25 cellular contexts compared by ENCODE assay signal in the genomic region with DNA sequence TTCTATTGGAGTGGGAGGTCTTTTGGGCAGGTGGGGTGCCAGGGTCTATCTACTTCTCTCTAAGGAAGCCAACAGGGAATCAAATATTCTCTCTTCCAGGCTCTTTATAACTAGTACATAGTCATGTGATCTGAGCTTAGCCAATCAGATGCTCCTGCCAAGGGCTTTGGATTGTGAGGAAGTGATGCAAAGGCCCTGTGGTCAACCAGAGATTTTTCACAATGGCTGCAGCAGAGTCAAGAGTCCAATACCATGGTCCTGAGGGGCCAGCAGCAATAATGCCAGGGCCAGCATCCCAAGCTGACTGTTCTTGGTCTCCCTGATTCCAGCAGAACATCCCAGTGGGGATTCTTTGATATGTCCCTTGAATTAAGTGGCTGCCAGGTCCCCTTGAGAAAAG. TPM values are rescaled to one million over a fixed set of nuclear protein-coding genes. Genes with fewer than 3 reads are reported as not detected.
DNase-seq lines count a peak whose midpoint lies in the region; ATAC-seq, FAIRE-seq and TF ChIP-seq lines count a peak whose summit lies in the region.
"Had no signal": no experiment of that assay in that cellular context is flagged by ENCODE, and none has a peak within 500 bp of the region (broad histone marks: within the 10 kb centered on the region; RNA-seq: fewer than 3 reads in every experiment).

No MANE protein-coding gene starts in this region.

- H3K4me1 ChIP-seq in HepG2 (ENCODE audit: insufficient read depth, low read length), result peaks cover 64% of the 10 kb centered on the region
- peaks cover 0 to 12% (median 6%) of the 10 kb centered on the region in 4 donors for H3K4me1 ChIP-seq in right lobe of liver
- no peaks in the 10 kb centered on the region for H3K4me1 ChIP-seq in K562 (replicated peaks in 1 of 2; ENCODE audit: control insufficient read depth in 2 of 2, insufficient read depth in 2 of 2, low read length in 2 of 2)
- no peaks in the 10 kb centered on the region for H3K4me1 ChIP-seq in psoas muscle
- H3K4me1 ChIP-seq: HAP-1 had no signal

- in situ Hi-C loops in HepG2 (cut with HindIII; ENCODE audit: extremely low pct_ligation_motif_present, low pct_unique_long_range_greater_than_20kb), result no loop called here
- in situ Hi-C loops in K562 (cut with MboI), result no loop called here

- H3K79me2 ChIP-seq in HepG2 (ENCODE audit: insufficient read depth, low read length) (no peaks in the 10 kb centered on the region), K562 (ENCODE audit: control insufficient read depth, insufficient read depth, low read length) (no peaks in the 10 kb centered on the region)

- H3K9me3 ChIP-seq in HepG2 (ENCODE audit: low read length) (no peaks in the 10 kb centered on the region), right lobe of liver (no peaks in the 10 kb centered on the region), K562 (replicated peaks; ENCODE audit: control insufficient read depth, insufficient read depth, low read depth, low read length) (no peaks in the 10 kb centered on the region), psoas muscle (no peaks in the 10 kb centered on the region)
- H3K9me3 ChIP-seq: HAP-1 had no signal

- FAIRE-seq in HepG2 (lab: Jason Lieb, UNC) (no peak), K562 (lab: Jason Lieb, UNC) (no peak)
- FAIRE-seq: A204.1, GM19239, H54 had no signal

- no peaks in the 10 kb centered on the region for H3K27me3 ChIP-seq in HepG2 (ENCODE audit: control insufficient read depth in 1 of 2, insufficient read depth in 2 of 2, low read length in 2 of 2)
- no peaks in the 10 kb centered on the region for H3K27me3 ChIP-seq in right lobe of liver
- H3K27me3 ChIP-seq in K562 (ENCODE audit: control insufficient read depth in 2 of 2, insufficient read depth in 2 of 2, low read length in 2 of 2), result peaks cover 0 to 21% of the 10 kb centered on the region in 2 experiments; a peak in 2 of 5 replicates
- H3K27me3 ChIP-seq in psoas muscle (ENCODE audit: insufficient read depth in 3 of 3, low read length in 2 of 3), result peaks cover 0 to under 1% (median 0%) of the 10 kb centered on the region in 3 donors

- H3K9me1 ChIP-seq in K562 (ENCODE audit: control insufficient read depth, insufficient read depth, low read length), result no peaks in the 10 kb centered on the region

- no peak overlapping the region for H2AFZ ChIP-seq in HepG2 (ENCODE audit: low read length)
- no peak overlapping the region for H2AFZ ChIP-seq in K562 (ENCODE audit: low read depth, low read length)
- H2AFZ ChIP-seq: GM23338 had no signal

- POLR2A ChIA-PET in HepG2 (lab: Yijun Ruan, JAX), result interaction anchor here (3.4 kb wide), 1 partner anchor 21 kb away, joined by 25 read pairs; no protein-coding TSS in a partner anchor
- POLR2A ChIA-PET in K562 (lab: Yijun Ruan, JAX), result no interaction called here

- no peak for TF ChIP-seq CTCF in HepG2 (CRISPR knock-in tag; IDR thresholded peaks at IDR 0.05)
- TF ChIP-seq CTCF in right lobe of liver (IDR thresholded peaks at IDR 0.05), result no peak
- TF ChIP-seq CTCF in K562 (IDR thresholded peaks at IDR 0.05 in 2 of 3, conservative IDR thresholded peaks at IDR 0.05 in 1 of 3; ENCODE audit: insufficient read depth in 2 of 3, low read depth in 1 of 3, low read length in 3 of 3), result no peak
- TF ChIP-seq CTCF in psoas muscle (IDR thresholded peaks at IDR 0.05), result no peak

- TF ChIP-seq POLR2A in HepG2 (IDR thresholded peaks at IDR 0.05; ENCODE audit: insufficient read depth in 1 of 2, low read depth in 2 of 2, low read length in 2 of 2) (no peak), right lobe of liver (IDR thresholded peaks at IDR 0.05) (no peak), K562 (conservative IDR thresholded peaks at IDR 0.05) (no peak)

- H3K4me3 ChIP-seq in HepG2 (replicated peaks in 1 of 3; ENCODE audit: insufficient read depth in 1 of 3, low read depth in 2 of 3, low read length in 3 of 3), result no peak overlapping the region
- H3K4me3 ChIP-seq in right lobe of liver, result no peak overlapping the region
- no peak overlapping the region for H3K4me3 ChIP-seq in K562
- H3K4me3 ChIP-seq in psoas muscle, result no peak overlapping the region
- H3K4me3 ChIP-seq: GM23338, HAP-1 had no signal

- DNase-seq in HepG2 (ENCODE audit: low spot score), result no peak
- no peak for DNase-seq in right lobe of liver
- peak; percentile 7 for DNase-seq in MV-4-11 (lab: John Stamatoyannopoulos, UW)
- DNase-seq in K562 (ENCODE audit: extremely low read depth in 1 of 4, low spot score in 3 of 4), result no peak
- DNase-seq in psoas muscle, result no peak
- no peak for DNase-seq in GM03348 (ENCODE audit: low spot score)
- DNase-seq: ACHN; AML-193; C1 segment of cervical spinal cord; Calu3; CD4-positive, alpha-beta memory T cell; COR-L47; DMS53; DMS79 treated with DMSO at 0.1 percent for 48 hours; GF-D8 had no signal

- intact Hi-C loops in HepG2 (cut with micrococcal nuclease; ENCODE audit: unreplicated experiment) (no loop called here), right lobe of liver (cut with DNase I) (no loop called here), K562 (cut with micrococcal nuclease) (no loop called here), psoas muscle (cut with DNase I) (no loop called here)

- H4K20me1 ChIP-seq in HepG2 (ENCODE audit: insufficient read depth, low read length) (no peaks in the 10 kb centered on the region), K562 (replicated peaks; ENCODE audit: control insufficient read depth, insufficient read depth, low read length) (no peaks in the 10 kb centered on the region)

- BruUV-seq in HepG2 (replicated peaks; lab: Mats Ljungman, UMichigan) (no TSS peak), K562 (replicated peaks; lab: Mats Ljungman, UMichigan) (no TSS peak)

- TF ChIP-seq EP300 in HepG2 (IDR thresholded peaks at IDR 0.05; ENCODE audit: low read depth in 2 of 2, low read length in 2 of 2) (no peak), HepG2 (CRISPR knock-in tag; IDR thresholded peaks at IDR 0.05; ENCODE audit: borderline replicate concordance) (no peak), K562 (IDR thresholded peaks at IDR 0.05; ENCODE audit: low read length) (no peak)

- CTCF ChIA-PET in HepG2 (lab: Yijun Ruan, JAX; ENCODE audit: low intra/inter-chr PET ratio, low total read pairs), result no interaction called here
- CTCF ChIA-PET in K562 (lab: Yijun Ruan, JAX; ENCODE audit: low intra/inter-chr PET ratio), result no interaction called here

- ATAC-seq in HepG2 (no peak), right lobe of liver (no peak), K562 (no peak), HG02763 (IDR thresholded peaks at IDR 0.05; ENCODE audit: unreplicated experiment) (no peak), psoas muscle (no peak)
- ATAC-seq: GM23338 had no signal

- no peak overlapping the region for H3K27ac ChIP-seq in HepG2 (ENCODE audit: extremely low read length, insufficient read depth, low read length)
- H3K27ac ChIP-seq in right lobe of liver, result no peak overlapping the region
- no peak overlapping the region for H3K27ac ChIP-seq in K562 (ENCODE audit: extremely low read depth, low read depth, low read length)
- no peak overlapping the region for H3K27ac ChIP-seq in psoas muscle
- H3K27ac ChIP-seq: 22Rv1 had no signal

- H3K9ac ChIP-seq in HepG2 (ENCODE audit: insufficient read depth, low read depth, low read length) (no peak overlapping the region), K562 (ENCODE audit: insufficient read depth in 1 of 2, low read depth in 2 of 2, low read length in 2 of 2) (no peak overlapping the region)

- H3K36me3 ChIP-seq in HepG2 (replicated peaks in 1 of 2; ENCODE audit: control insufficient read depth in 1 of 2, insufficient read depth in 2 of 2, low read length in 2 of 2) (no peaks in the 10 kb centered on the region), right lobe of liver (no peaks in the 10 kb centered on the region), K562 (ENCODE audit: control insufficient read depth, insufficient read depth, low read length) (no peaks in the 10 kb centered on the region), psoas muscle (ENCODE audit: insufficient read depth in 1 of 2, low read depth in 1 of 2) (no peaks in the 10 kb centered on the region)
- H3K36me3 ChIP-seq: HAP-1 had no signal

- no peak overlapping the region for H3K4me2 ChIP-seq in HepG2 (ENCODE audit: low read depth, low read length)
- H3K4me2 ChIP-seq in K562 (ENCODE audit: insufficient read depth, low read length), result no peak overlapping the region
- H3K4me2 ChIP-seq: GM23338 had no signal

- TF ChIP-seq RAD21 in HepG2 (CRISPR knock-in tag; IDR thresholded peaks at IDR 0.05) (no peak), K562 (CRISPR knock-in tag; conservative IDR thresholded peaks at IDR 0.05 in 1 of 2, IDR thresholded peaks at IDR 0.05 in 1 of 2) (no peak)

RNA-seq across cellular contexts. Expression of gene C2orf72, which starts 8.4 kb away (rescaled TPM):
- 147 and 152 TPM in 2 replicates for total RNA-seq in HepG2 (2016; rRNA removed; fragmentation: Illumina TruSeq; extraction: Trizol)
- 25.4 and 28.7 TPM in 2 replicates for total RNA-seq in HepG2 (2016; cell fraction: cytosol; rRNA removed; fragmentation: Illumina TruSeq; extraction: Trizol; ENCODE audit: low read depth)
- 131 and 146 TPM in 2 replicates for total RNA-seq in HepG2 (2016; cell fraction: insoluble cytoplasmic fraction; rRNA removed; fragmentation: Illumina TruSeq; extraction: Trizol)
- 109 and 116 TPM in 2 replicates for total RNA-seq in HepG2 (2016; cell fraction: membrane; rRNA removed; fragmentation: Illumina TruSeq; extraction: Trizol)
- 72.4 and 86.5 TPM in 2 replicates for total RNA-seq in HepG2 (2016; cell fraction: nucleus; rRNA removed; fragmentation: Illumina TruSeq; extraction: Trizol)
- polyA plus RNA-seq in HepG2 (2011; rRNA removed), result 203 and 242 TPM in 2 replicates
- 134 and 156 TPM in 2 replicates for polyA plus RNA-seq in HepG2 (2011; cell fraction: cytosol; rRNA removed)
- polyA plus RNA-seq in HepG2 (2011; cell fraction: nucleus; rRNA removed), result 216 and 271 TPM in 2 replicates
- 95.0 and 118 TPM in 2 replicates for polyA plus RNA-seq in HepG2 (2012)
- polyA plus RNA-seq in HepG2 (2016; cell fraction: cytosol; fragmentation: Illumina TruSeq; extraction: Trizol; ENCODE audit: low read depth), result 32.1 and 34.1 TPM in 2 replicates
- 143 and 164 TPM in 2 replicates for polyA plus RNA-seq in HepG2 (2016; cell fraction: insoluble cytoplasmic fraction; fragmentation: Illumina TruSeq; extraction: Trizol; ENCODE audit: low read depth)
- polyA plus RNA-seq in HepG2 (2016; cell fraction: membrane; fragmentation: Illumina TruSeq; extraction: Trizol; ENCODE audit: low read depth), result 89.2 and 92.3 TPM in 2 replicates
- 155 and 158 TPM in 2 replicates for polyA plus RNA-seq in HepG2 (2016; cell fraction: nucleus; fragmentation: Illumina TruSeq; extraction: Trizol; ENCODE audit: insufficient read depth, low read depth)
- 0.05 and 126 TPM in 2 replicates for polyA minus RNA-seq in HepG2 (2011; rRNA and poly(A)+ RNA removed; ENCODE audit: low replicate concordance)
- polyA minus RNA-seq in HepG2 (2011; cell fraction: cytosol; rRNA and poly(A)+ RNA removed), result 48.1 and 75.6 TPM in 2 replicates
- 48.4 and 62.5 TPM in 2 replicates for polyA minus RNA-seq in HepG2 (2011; cell fraction: nucleus; rRNA and poly(A)+ RNA removed)
- 100 to 1,000 TPM in 2 of 6 experiments, 10 to 100 TPM in 4; 76.0 to 167 (median 85.9) TPM for total RNA-seq in right lobe of liver
- total RNA-seq in K562 (2011; cell fraction: chromatin; rRNA removed; ENCODE audit: low replicate concordance), result 0.12 TPM in 1 of 2 replicates, not detected in the other
- not detected in 2 replicates for total RNA-seq in K562 (2011; cell fraction: nucleolus; rRNA removed)
- total RNA-seq in K562 (2011; cell fraction: nucleoplasm; rRNA removed), result not detected in 2 replicates
- total RNA-seq in K562 (2014; rRNA removed), result not detected in 2 replicates
- not detected in 2 replicates for total RNA-seq in K562 (2014; rRNA removed; fragmentation: Illumina TruSeq; extraction: Trizol)
- 0.18 and 0.23 TPM in 2 replicates for total RNA-seq in K562 (2015; rRNA removed; fragmentation: Illumina TruSeq; extraction: Trizol)
- 0.11 and 0.22 TPM in 2 replicates for total RNA-seq in K562 (2021)
- 0.08 and 0.24 TPM in 2 replicates for polyA plus RNA-seq in K562 (2011; rRNA removed)
- polyA plus RNA-seq in K562 (2011; cell fraction: cytosol; rRNA removed), result 0.07 and 0.35 TPM in 2 replicates
- 0.09 and 0.18 TPM in 2 replicates for polyA plus RNA-seq in K562 (2011; cell fraction: nucleus; rRNA removed)
- polyA plus RNA-seq in K562 (2012), result 0.04 and 0.12 TPM in 2 replicates
- polyA plus RNA-seq in K562 (2014; fragmentation: Illumina TruSeq; extraction: Trizol), result not detected in 2 replicates
- not detected for polyA plus RNA-seq in K562 (2014; fragmentation: Nextera tagmentation; extraction: Ambion mirVana)
- not detected in 2 replicates for polyA plus RNA-seq in K562 (2014; rRNA removed)
- polyA minus RNA-seq in K562 (2011; rRNA and poly(A)+ RNA removed), result 0.07 and 0.09 TPM in 2 replicates
- polyA minus RNA-seq in K562 (2011; cell fraction: cytosol; rRNA and poly(A)+ RNA removed), result 0.82 TPM in 1 of 2 replicates, not detected in the other
- polyA minus RNA-seq in K562 (2011; cell fraction: nucleus; rRNA and poly(A)+ RNA removed), result not detected in 2 replicates
- under 1 TPM in 1 of 4 donors, not detected in 3; 0.12 TPM for total RNA-seq in psoas muscle
- under 1 TPM in 2 of 3 donors, not detected in 1; 0.03 to 0.05 TPM for polyA plus RNA-seq in psoas muscle
- total RNA-seq: CD4-positive, alpha-beta memory T cell had no signal
- polyA plus RNA-seq: CD4-positive, alpha-beta memory T cell had no signal

RNA-seq across cellular contexts. Expression of gene PSMD1, which starts 27.8 kb away (rescaled TPM):
- total RNA-seq in HepG2 (2016; rRNA removed; fragmentation: Illumina TruSeq; extraction: Trizol), result 191 and 287 TPM in 2 replicates
- total RNA-seq in HepG2 (2016; cell fraction: cytosol; rRNA removed; fragmentation: Illumina TruSeq; extraction: Trizol; ENCODE audit: low read depth), result 27.0 and 34.5 TPM in 2 replicates
- 192 and 276 TPM in 2 replicates for total RNA-seq in HepG2 (2016; cell fraction: insoluble cytoplasmic fraction; rRNA removed; fragmentation: Illumina TruSeq; extraction: Trizol)
- 40.7 and 50.7 TPM in 2 replicates for total RNA-seq in HepG2 (2016; cell fraction: membrane; rRNA removed; fragmentation: Illumina TruSeq; extraction: Trizol)
- 131 and 150 TPM in 2 replicates for total RNA-seq in HepG2 (2016; cell fraction: nucleus; rRNA removed; fragmentation: Illumina TruSeq; extraction: Trizol)
- polyA plus RNA-seq in HepG2 (2011; rRNA removed), result 109 and 136 TPM in 2 replicates
- 70.3 and 97.3 TPM in 2 replicates for polyA plus RNA-seq in HepG2 (2011; cell fraction: cytosol; rRNA removed)
- 59.1 and 61.7 TPM in 2 replicates for polyA plus RNA-seq in HepG2 (2011; cell fraction: nucleus; rRNA removed)
- 63.5 and 69.5 TPM in 2 replicates for polyA plus RNA-seq in HepG2 (2012)
- 10.9 and 15.6 TPM in 2 replicates for polyA plus RNA-seq in HepG2 (2016; cell fraction: cytosol; fragmentation: Illumina TruSeq; extraction: Trizol; ENCODE audit: low read depth)
- 202 TPM in 2 replicates for polyA plus RNA-seq in HepG2 (2016; cell fraction: insoluble cytoplasmic fraction; fragmentation: Illumina TruSeq; extraction: Trizol; ENCODE audit: low read depth)
- 21.2 and 25.3 TPM in 2 replicates for polyA plus RNA-seq in HepG2 (2016; cell fraction: membrane; fragmentation: Illumina TruSeq; extraction: Trizol; ENCODE audit: low read depth)
- polyA plus RNA-seq in HepG2 (2016; cell fraction: nucleus; fragmentation: Illumina TruSeq; extraction: Trizol; ENCODE audit: insufficient read depth, low read depth), result 130 and 134 TPM in 2 replicates
- polyA minus RNA-seq in HepG2 (2011; rRNA and poly(A)+ RNA removed; ENCODE audit: low replicate concordance), result 421 and 438 TPM in 2 replicates
- 58.8 and 72.8 TPM in 2 replicates for polyA minus RNA-seq in HepG2 (2011; cell fraction: cytosol; rRNA and poly(A)+ RNA removed)
- 145 and 196 TPM in 2 replicates for polyA minus RNA-seq in HepG2 (2011; cell fraction: nucleus; rRNA and poly(A)+ RNA removed)
- 10 to 100 TPM; 46.4 to 62.3 (median 55.5) TPM for total RNA-seq in right lobe of liver
- 70.9 and 146 TPM in 2 replicates for total RNA-seq in K562 (2011; cell fraction: chromatin; rRNA removed; ENCODE audit: low replicate concordance)
- 39.5 and 50.9 TPM in 2 replicates for total RNA-seq in K562 (2011; cell fraction: nucleolus; rRNA removed)
- total RNA-seq in K562 (2011; cell fraction: nucleoplasm; rRNA removed), result 71.0 and 106 TPM in 2 replicates
- total RNA-seq in K562 (2014; rRNA removed), result 100 TPM in 2 replicates
- 158 and 179 TPM in 2 replicates for total RNA-seq in K562 (2014; rRNA removed; fragmentation: Illumina TruSeq; extraction: Trizol)
- total RNA-seq in K562 (2015; rRNA removed; fragmentation: Illumina TruSeq; extraction: Trizol), result 140 and 150 TPM in 2 replicates
- 127 and 130 TPM in 2 replicates for total RNA-seq in K562 (2021)
- polyA plus RNA-seq in K562 (2011; rRNA removed), result 206 and 257 TPM in 2 replicates
- 180 and 186 TPM in 2 replicates for polyA plus RNA-seq in K562 (2011; cell fraction: cytosol; rRNA removed)
- polyA plus RNA-seq in K562 (2011; cell fraction: nucleus; rRNA removed), result 108 and 113 TPM in 2 replicates
- 58.2 and 146 TPM in 2 replicates for polyA plus RNA-seq in K562 (2012)
- polyA plus RNA-seq in K562 (2014; fragmentation: Illumina TruSeq; extraction: Trizol), result 177 and 236 TPM in 2 replicates
- polyA plus RNA-seq in K562 (2014; fragmentation: Nextera tagmentation; extraction: Ambion mirVana), result 100 to 1,000 TPM; 117 to 147 TPM
- 103 and 105 TPM in 2 replicates for polyA plus RNA-seq in K562 (2014; rRNA removed)
- polyA minus RNA-seq in K562 (2011; rRNA and poly(A)+ RNA removed), result 408 and 632 TPM in 2 replicates
- polyA minus RNA-seq in K562 (2011; cell fraction: cytosol; rRNA and poly(A)+ RNA removed), result 79.8 and 106 TPM in 2 replicates
- 48.7 and 79.3 TPM in 2 replicates for polyA minus RNA-seq in K562 (2011; cell fraction: nucleus; rRNA and poly(A)+ RNA removed)
- total RNA-seq in psoas muscle, result 100 to 1,000 TPM; 125 to 170 (median 154) TPM
- 100 to 1,000 TPM in 2 of 3 donors, 10 to 100 TPM in 1; 74.4 to 159 (median 122) TPM for polyA plus RNA-seq in psoas muscle

RNA-seq across cellular contexts. Expression of gene SPATA3, which starts 33.0 kb away (rescaled TPM):
- total RNA-seq in HepG2 (2016; rRNA removed; fragmentation: Illumina TruSeq; extraction: Trizol) (not detected in 2 replicates), right lobe of liver (not detected), K562 (2014; rRNA removed) (not detected in 2 replicates), K562 (2014; rRNA removed; fragmentation: Illumina TruSeq; extraction: Trizol) (not detected in 2 replicates), K562 (2015; rRNA removed; fragmentation: Illumina TruSeq; extraction: Trizol) (not detected in 2 replicates), K562 (2021) (not detected in 2 replicates), psoas muscle (not detected)
- total RNA-seq in HepG2 (2016; cell fraction: cytosol; rRNA removed; fragmentation: Illumina TruSeq; extraction: Trizol; ENCODE audit: low read depth), result not detected in 2 replicates
- not detected in 2 replicates for total RNA-seq in HepG2 (2016; cell fraction: insoluble cytoplasmic fraction; rRNA removed; fragmentation: Illumina TruSeq; extraction: Trizol)
- total RNA-seq in HepG2 (2016; cell fraction: membrane; rRNA removed; fragmentation: Illumina TruSeq; extraction: Trizol), result not detected in 2 replicates
- total RNA-seq in HepG2 (2016; cell fraction: nucleus; rRNA removed; fragmentation: Illumina TruSeq; extraction: Trizol), result not detected in 2 replicates
- polyA plus RNA-seq in HepG2 (2011; rRNA removed) (not detected in 2 replicates), K562 (2011; rRNA removed) (not detected in 2 replicates), K562 (2014; fragmentation: Illumina TruSeq; extraction: Trizol) (not detected in 2 replicates), K562 (2014; fragmentation: Nextera tagmentation; extraction: Ambion mirVana) (not detected), K562 (2014; rRNA removed) (not detected in 2 replicates), psoas muscle (not detected)
- not detected in 2 replicates for polyA plus RNA-seq in HepG2 (2011; cell fraction: cytosol; rRNA removed)
- not detected in 2 replicates for polyA plus RNA-seq in HepG2 (2011; cell fraction: nucleus; rRNA removed)
- not detected in 2 replicates for polyA plus RNA-seq in HepG2 (2012)
- not detected in 2 replicates for polyA plus RNA-seq in HepG2 (2016; cell fraction: cytosol; fragmentation: Illumina TruSeq; extraction: Trizol; ENCODE audit: low read depth)
- not detected in 2 replicates for polyA plus RNA-seq in HepG2 (2016; cell fraction: insoluble cytoplasmic fraction; fragmentation: Illumina TruSeq; extraction: Trizol; ENCODE audit: low read depth)
- polyA plus RNA-seq in HepG2 (2016; cell fraction: membrane; fragmentation: Illumina TruSeq; extraction: Trizol; ENCODE audit: low read depth), result not detected in 2 replicates
- polyA plus RNA-seq in HepG2 (2016; cell fraction: nucleus; fragmentation: Illumina TruSeq; extraction: Trizol; ENCODE audit: insufficient read depth, low read depth), result not detected in 2 replicates
- polyA minus RNA-seq in HepG2 (2011; rRNA and poly(A)+ RNA removed; ENCODE audit: low replicate concordance), result not detected in 2 replicates
- polyA minus RNA-seq in HepG2 (2011; cell fraction: cytosol; rRNA and poly(A)+ RNA removed), result not detected in 2 replicates
- polyA minus RNA-seq in HepG2 (2011; cell fraction: nucleus; rRNA and poly(A)+ RNA removed), result not detected in 2 replicates
- total RNA-seq in K562 (2011; cell fraction: chromatin; rRNA removed; ENCODE audit: low replicate concordance), result not detected in 2 replicates
- not detected in 2 replicates for total RNA-seq in K562 (2011; cell fraction: nucleolus; rRNA removed)
- not detected in 2 replicates for total RNA-seq in K562 (2011; cell fraction: nucleoplasm; rRNA removed)
- not detected in 2 replicates for polyA plus RNA-seq in K562 (2011; cell fraction: cytosol; rRNA removed)
- polyA plus RNA-seq in K562 (2011; cell fraction: nucleus; rRNA removed), result not detected in 2 replicates
- not detected in 2 replicates for polyA plus RNA-seq in K562 (2012)
- polyA minus RNA-seq in K562 (2011; rRNA and poly(A)+ RNA removed), result not detected in 2 replicates
- polyA minus RNA-seq in K562 (2011; cell fraction: cytosol; rRNA and poly(A)+ RNA removed), result not detected in 2 replicates
- not detected in 2 replicates for polyA minus RNA-seq in K562 (2011; cell fraction: nucleus; rRNA and poly(A)+ RNA removed)
- total RNA-seq: Calu3; CD4-positive, alpha-beta memory T cell; Daoy; G401; GM23338 had no signal
- polyA plus RNA-seq: BJ; CD4-positive, alpha-beta memory T cell; GM23338 had no signal

Comparison
In these comparisons a context has a peak if more than half of its experiments do, and no peak if none do; other contexts are left out.
1. RNA of gene C2orf72, which starts 8.4 kb away (total RNA-seq): 25.4 to 152 TPM in HepG2 and 76.0 to 167 TPM in right lobe of liver; 0.11 to 0.23 TPM in K562 and 0.12 TPM in psoas muscle; every median in the first group is over 10 times any median in the second.
2. Of the 241 proteins assayed by ChIP-seq in both HepG2 and K562: peak only in HepG2: none; only in K562: TFE3; in both: NFYB; in neither: 239.